ENCODE assay signal across 33 cellular contexts in genomic region chr2:143701785-143702184, GRCh38.
"Had no signal": no experiment of that assay in that cellular context is flagged by ENCODE, and none has a peak within 500 bp of the region (broad histone marks: within the 10 kb centered on the region; RNA-seq: fewer than 3 reads in every experiment).

No MANE protein-coding gene starts in this region.

- DNase-seq: colonic mucosa; dermis blood vessel endothelial cell; effector memory CD4-positive, alpha-beta T cell; erythroblast; esophagus squamous epithelium; foreskin melanocyte; glutamatergic neuron; heart right ventricle; hippocampal formation; left cardiac atrium; left lung; mesenchymal stem cell; mucosa of descending colon; naive B cell; nucleus accumbens; stimulated activated CD4-positive, alpha-beta T cell treated with anti-CD3 and anti-CD28 coated beads, Interleukin-2, amount 100 ng/mL, for 24 hours; stimulated activated CD4-positive, alpha-beta T cell treated with anti-CD3 and anti-CD28 coated beads, Interleukin-4, amount 100 ng/mL, for 24 hours; stimulated activated naive CD8-positive, alpha-beta T cell treated with anti-CD3 and anti-CD28 coated beads, Interleukin-15, Interleukin-2, amounts not matched to agents 100 U/mL and 50 U/mL, for 24 hours; substantia nigra; testis; tibial artery; upper lobe of left lung had no signal

- H3K36me3 Mint-ChIP-seq: mesothelial cell of epicardium, neural progenitor cell had no signal

- ATAC-seq: heart right ventricle; left cardiac atrium; left lung; mucosa of descending colon; natural killer cell treated with Interleukin-12 subunit alpha and Interleukin-12 subunit beta and Interleukin-15 and Interleukin-18, amount 100 ng/mL, for 72 hours; sciatic nerve; stimulated activated memory B cell treated with anti-CD40 and anti-IgM and Interleukin-4, amounts not matched to agents 10 μg/mL and 1 μg/mL and 100 μg/mL, for 72 hours; stimulated activated naive CD8-positive, alpha-beta T cell treated with anti-CD3 and anti-CD28 coated beads, Interleukin-15, Interleukin-2, amounts not matched to agents 100 U/mL and 50 U/mL, for 24 hours had no signal

- H3K4me1 ChIP-seq: colonic mucosa, neural progenitor cell, prostate gland, right atrium auricular region, testis had no signal

- H3K27ac Mint-ChIP-seq: mesothelial cell of epicardium; neural progenitor cell; stimulated activated memory B cell treated with anti-CD40 and anti-IgM and Interleukin-4, amounts not matched to agents 10 μg/mL and 1 μg/mL and 100 μg/mL, for 72 hours had no signal

- H3K27me3 Mint-ChIP-seq: naive B cell; natural killer cell treated with Interleukin-12 subunit alpha and Interleukin-12 subunit beta and Interleukin-15 and Interleukin-18, amount 100 ng/mL, for 72 hours; stimulated activated memory B cell treated with anti-CD40 and anti-IgM and Interleukin-4, amounts not matched to agents 10 μg/mL and 1 μg/mL and 100 μg/mL, for 72 hours had no signal

- H3K4me1 Mint-ChIP-seq: neural progenitor cell had no signal

- H3K27ac ChIP-seq: colonic mucosa, esophagus squamous epithelium, heart right ventricle, neural progenitor cell, prostate gland, right atrium auricular region, testis, upper lobe of left lung had no signal

- H3K27me3 ChIP-seq: colonic mucosa, esophagus squamous epithelium, heart right ventricle, left lung, neural progenitor cell, right atrium auricular region, testis, tibial artery, upper lobe of left lung had no signal

- H3K4me3 Mint-ChIP-seq: mesothelial cell of epicardium; naive B cell; natural killer cell treated with Interleukin-12 subunit alpha and Interleukin-12 subunit beta and Interleukin-15 and Interleukin-18, amount 100 ng/mL, for 72 hours; neural progenitor cell; stimulated activated memory B cell treated with anti-CD40 and anti-IgM and Interleukin-4, amounts not matched to agents 10 μg/mL and 1 μg/mL and 100 μg/mL, for 72 hours had no signal

- H3K9me3 ChIP-seq: colonic mucosa, esophagus squamous epithelium, heart right ventricle, left lung, mucosa of descending colon, prostate gland, right atrium auricular region, testis, tibial artery, upper lobe of left lung had no signal

- H3K36me3 ChIP-seq: colonic mucosa, esophagus squamous epithelium, left lung, neural progenitor cell, prostate gland, right atrium auricular region, tibial artery, upper lobe of left lung had no signal

- H3K4me3 ChIP-seq: colonic mucosa, esophagus squamous epithelium, heart right ventricle, left lung, mucosa of descending colon, neural progenitor cell, prostate gland, right atrium auricular region, smooth muscle cell, testis, tibial artery, upper lobe of left lung had no signal

- FAIRE-seq: endometrium, islet of Langerhans, urothelium cell line had no signal

- H3K4me2 ChIP-seq: neural progenitor cell, smooth muscle cell had no signal

- H3K9ac ChIP-seq: neural progenitor cell had no signal

- H2AFZ ChIP-seq: neural progenitor cell had no signal

- H3K9me3 Mint-ChIP-seq: mesothelial cell of epicardium; naive B cell; neural progenitor cell; stimulated activated memory B cell treated with anti-CD40 and anti-IgM and Interleukin-4, amounts not matched to agents 10 μg/mL and 1 μg/mL and 100 μg/mL, for 72 hours had no signal
